In the genomic region with DNA sequence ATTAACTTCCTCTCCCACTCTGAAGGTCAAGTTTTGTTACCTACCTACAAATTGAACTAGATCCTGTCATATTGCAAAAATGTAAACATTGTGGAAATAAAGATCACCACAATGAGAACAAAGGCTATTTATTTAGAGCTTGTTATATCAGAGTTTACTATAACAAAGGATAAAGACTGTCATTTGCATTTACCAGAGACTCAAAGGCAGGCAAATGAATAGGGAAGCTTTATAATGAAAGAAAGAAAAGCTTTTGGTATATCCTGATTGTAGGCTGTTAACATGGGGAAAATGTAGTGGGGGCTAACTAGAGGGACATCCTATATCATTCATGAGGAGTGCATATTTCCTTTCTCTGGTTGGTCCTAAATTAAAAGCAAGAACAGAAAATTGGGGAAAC, we compare ENCODE assay signal across 25 cellular contexts.
"Had no signal": no experiment of that assay in that cellular context is flagged by ENCODE, and none has a peak within 500 bp of the region (broad histone marks: within the 10 kb centered on the region; RNA-seq: fewer than 3 reads in every experiment).

No MANE protein-coding gene starts in this region.

- H3K27ac ChIP-seq: esophagus squamous epithelium, gastrocnemius medialis, heart right ventricle, left lung, neural progenitor cell, parathyroid adenoma, prostate gland, right atrium auricular region, thyroid gland, vagina had no signal

- DNase-seq: cortex of kidney; effector memory CD8-positive, alpha-beta T cell; erythroblast; esophagus squamous epithelium; gastrocnemius medialis; heart right ventricle; hippocampal formation; left cardiac atrium; mesendoderm; midbrain; naive thymus-derived CD4-positive, alpha-beta T cell; stimulated activated CD4-positive, alpha-beta T cell treated with anti-CD3 and anti-CD28 coated beads, Interleukin-12 subunit alpha, Interleukin-12 subunit beta, amount 100 ng/mL, for 4 hours; stimulated activated CD4-positive, alpha-beta T cell treated with anti-CD3 and anti-CD28 coated beads, Interleukin-1b, Interleukin-23, amount 100 ng/mL, for 48 hours; stimulated activated CD4-positive, alpha-beta T cell treated with anti-CD3 and anti-CD28 coated beads, Interleukin-4, amount 100 ng/mL, for 1 hour; stimulated activated CD8-positive, alpha-beta memory T cell treated with anti-CD3 and anti-CD28 coated beads, Interleukin-4, amount 100 ng/mL, for 48 hours; stimulated activated naive CD4-positive, alpha-beta T cell; stimulated activated naive CD8-positive, alpha-beta T cell treated with anti-CD3 and anti-CD28 coated beads, Interleukin-15, amount 100 ng/mL, for 72 hours; thyroid gland; trophoblast cell had no signal
